ENCODE assay signal across 8 cellular contexts in the genomic region with DNA sequence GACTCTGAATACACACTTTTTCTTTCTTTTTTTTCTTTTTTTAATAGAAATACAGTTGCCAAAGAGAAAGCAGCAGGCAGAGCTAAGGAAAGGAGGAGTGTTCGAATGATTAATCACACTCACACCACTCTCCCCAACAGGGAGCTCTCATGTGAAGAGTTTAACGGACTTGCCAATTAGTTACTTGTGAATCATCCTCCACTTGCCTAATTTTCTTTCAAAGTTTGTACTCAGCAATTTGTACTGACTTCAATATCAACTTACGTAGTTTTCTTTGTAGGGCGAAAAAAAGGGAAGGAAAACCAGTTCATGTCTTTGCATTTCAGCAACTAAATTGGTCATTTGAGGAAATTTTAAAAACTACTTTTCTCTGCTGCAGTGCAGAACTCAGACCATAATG.
A peak's percentile ranks its signal among the peaks of the same experiment; 100 is the strongest.
DNase-seq lines count a peak whose midpoint lies in the region; ATAC-seq and TF ChIP-seq lines count a peak whose summit lies in the region.

No MANE protein-coding gene starts in this region.

- peaks cover 8% of the 10 kb centered on the region for H3K36me3 ChIP-seq in GM06990 (ENCODE audit: control insufficient read depth, insufficient read depth, low read length)

- H3K36me3 Mint-ChIP-seq in natural killer cell = peaks cover 13% of the 10 kb centered on the region

- peak; percentile 31 for ATAC-seq in HG03460 (IDR thresholded peaks at IDR 0.05; ENCODE audit: unreplicated experiment)
- ATAC-seq in natural killer cell = peak; percentile 62 to 75 (median 71)
- no peak for ATAC-seq in HG02759 (IDR thresholded peaks at IDR 0.05; ENCODE audit: unreplicated experiment)
- ATAC-seq in GM18858 (IDR thresholded peaks at IDR 0.05; ENCODE audit: unreplicated experiment) = no peak

- H3K27me3 ChIP-seq in GM06990 (replicated peaks; ENCODE audit: control insufficient read depth, insufficient read depth, low read length) = no peaks in the 10 kb centered on the region

- peak overlapping the region; percentile 86 for H3K4me3 Mint-ChIP-seq in natural killer cell

- peaks cover 87 to 97% of the 10 kb centered on the region in 2 donors for H3K4me1 Mint-ChIP-seq in natural killer cell

- H3K27me3 Mint-ChIP-seq in natural killer cell (ENCODE audit: low read depth in 2 of 2) = no peaks in the 10 kb centered on the region

- no peaks in the 10 kb centered on the region for H3K9me3 Mint-ChIP-seq in natural killer cell

- H3K4me3 ChIP-seq in GM06990 (replicated peaks; ENCODE audit: low read depth, low read length) = no peak overlapping the region

- intact Hi-C loops in natural killer cell (cut with micrococcal nuclease) = loop anchor here (1.0 to 5.0 kb wide), 3 partner anchors 8 to 107 kb away; partner anchors contain the start of gene PIP4K2A

- peak; percentile 77 for DNase-seq in GM06990 (ENCODE audit: extremely low read depth, insufficient read length)
- DNase-seq in astrocyte of the hippocampus (ENCODE audit: low read depth, low spot score) = peak; percentile 82
- no peak for DNase-seq in natural killer cell
- no peak for DNase-seq in nucleus accumbens (lab: John Stamatoyannopoulos, UW)
- DNase-seq in anterior cingulate cortex (lab: John Stamatoyannopoulos, UW) = no peak

- TF ChIP-seq CTCF in GM06990 (IDR thresholded peaks at IDR 0.05; ENCODE audit: insufficient read depth, low read length, poor library complexity, severe bottlenecking) (no peak), natural killer cell (IDR thresholded peaks at IDR 0.05) (no peak)

- peak overlapping the region; percentile 99 for H3K27ac Mint-ChIP-seq in natural killer cell

Comparison
In these comparisons a context has a peak if more than half of its experiments do, and no peak if none do; other contexts are left out.
1. DNase-seq: peak in GM06990 (single experiment) and astrocyte of the hippocampus (single experiment); none in natural killer cell (single experiment), nucleus accumbens (0 of 56) and anterior cingulate cortex (0 of 58).
2. ATAC-seq: peak in HG03460 (single experiment) and natural killer cell (3 of 3); none in HG02759 (single experiment) and GM18858 (single experiment).